1 cellular context compared by ENCODE assay signal in the genomic region with DNA sequence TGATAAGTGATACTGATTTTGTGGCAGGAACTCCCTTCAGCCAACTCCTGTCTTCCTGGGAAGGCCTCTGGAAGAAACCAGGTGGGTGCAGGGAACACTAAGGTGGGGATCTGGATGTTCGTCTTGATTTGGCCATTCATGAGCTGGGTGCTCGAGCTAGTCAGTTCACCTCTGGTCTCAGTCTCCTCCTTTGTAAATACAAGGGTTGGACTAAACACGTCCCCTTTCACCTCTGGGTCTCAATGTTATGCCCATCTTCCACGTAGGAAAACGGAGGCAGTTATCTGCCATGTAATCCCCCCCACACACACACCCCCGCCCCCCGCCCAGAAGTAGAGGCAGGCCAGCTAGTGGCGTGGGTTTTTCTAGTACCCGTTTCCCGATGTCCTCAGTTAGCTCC.
TF ChIP-seq lines count a peak whose summit lies in the region.

No MANE protein-coding gene starts in this region.

TF ChIP-seq in HepG2, 621 proteins besides CTCF, POLR2A, EP300 and RAD21:
- TF ChIP-seq NCOA2 (CRISPR knock-in tag; IDR thresholded peaks at IDR 0.05), result no peak
- TF ChIP-seq CAMTA2 (CRISPR knock-in tag; IDR thresholded peaks at IDR 0.05; ENCODE audit: borderline replicate concordance), result no peak
- peak; percentile 73 for TF ChIP-seq ZNF629 (CRISPR knock-in tag; conservative IDR thresholded peaks at IDR 0.05)
- TF ChIP-seq ADNP (CRISPR knock-in tag; IDR thresholded peaks at IDR 0.05), result no peak
- TF ChIP-seq ZSCAN31 (CRISPR knock-in tag; IDR thresholded peaks at IDR 0.05; ENCODE audit: low read depth), result no peak
- TF ChIP-seq NR2F2 (IDR thresholded peaks at IDR 0.05; ENCODE audit: borderline replicate concordance, low read depth), result no peak
- TF ChIP-seq ZNF615 (CRISPR knock-in tag; IDR thresholded peaks at IDR 0.05; ENCODE audit: borderline replicate concordance), result no peak
